ENCODE assay signal across 8 cellular contexts in genomic region chr2:64144057-64145013, GRCh38. TPM values are rescaled to one million over a fixed set of nuclear protein-coding genes. Genes with fewer than 3 reads are reported as not detected.
DNase-seq lines count a peak whose midpoint lies in the region; ATAC-seq, FAIRE-seq and TF ChIP-seq lines count a peak whose summit lies in the region.

TSS of gene PELI1 (minus strand) at chr2:64144420. CDS start at chr2:64108310, 36,110 bp downstream.

- CTCF ChIA-PET in Calu3 (lab: Charles Lee) (no interaction called here), H1 (lab: Charles Lee; ENCODE audit: partially characterized antibody) (no interaction called here)

- no peaks in the 10 kb centered on the region for H3K27me3 ChIP-seq in H1 (replicated peaks in 1 of 4; ENCODE audit: control insufficient read depth in 3 of 4, extremely low read depth in 1 of 4, insufficient read depth in 3 of 4, low read length in 3 of 4)

- intact Hi-C loops in Calu3 (cut with micrococcal nuclease; ENCODE audit: unreplicated experiment) = loop anchor here (2.0 to 5.0 kb wide), 6 partner anchors 37 to 183 kb away; no protein-coding TSS in a partner anchor

- peak within 1 kb of the TSS; percentile 96 for H3K27ac Mint-ChIP-seq in Calu3 (ENCODE audit: unreplicated experiment)

- H3K23me2 ChIP-seq in H1 (ENCODE audit: low read depth, low read length) = peaks cover 2% of the 10 kb centered on the region; the same call in 1 of the 2 replicates

- H3K9me3 Mint-ChIP-seq in Calu3 (ENCODE audit: low read depth, unreplicated experiment) = no peaks in the 10 kb centered on the region

- ATAC-seq in GM21381 (IDR thresholded peaks at IDR 0.05; ENCODE audit: unreplicated experiment) = peak; percentile 76

- H4K5ac ChIP-seq in H1 (ENCODE audit: insufficient read length, low read depth, low read length) = peak within 1 kb of the TSS; percentile 89

- no peak for TF ChIP-seq EP300 in H1 (IDR thresholded peaks at IDR 0.05; ENCODE audit: borderline replicate concordance in 1 of 2, low read depth in 2 of 2, low read length in 2 of 2)

- POLR2A ChIA-PET in H1 (lab: Charles Lee; ENCODE audit: partially characterized antibody) = interaction anchor here (1.0 to 4.7 kb wide), 5 partner anchors 8 to 107 kb away, joined by 3 to 35 read pairs (median 7); no protein-coding TSS in a partner anchor

- DNase-seq in Calu3 (peak; percentile 99), HUDEP-2 (lab: John Stamatoyannopoulos, UW; ENCODE audit: unreplicated experiment in 76 of 76) (peak in 75 of 76 experiments; percentile 40 to 94 (median 87)), NOMO-1 treated with dmso at 0.1 percent for 144 hours (lab: John Stamatoyannopoulos, UW; ENCODE audit: unreplicated experiment) (peak; percentile 81), H1 (ENCODE audit: low read depth in 1 of 2, low spot score in 2 of 2) (peak; percentile 96 to 98), mesenteric fat pad (ENCODE audit: low spot score) (peak; percentile 98)
- DNase-seq in activated CD8-positive, alpha-beta memory T cell treated with anti-CD3 and anti-CD28 coated beads for 48 hours (ENCODE audit: low read depth in 2 of 3, low spot score in 2 of 3) = peak; percentile 80 to 87 (median 80)
- DNase-seq in stimulated activated CD8-positive, alpha-beta memory T cell treated with anti-CD3 and anti-CD28 coated beads, Interleukin-15, amount 100 ng/mL, for 24 hours (ENCODE audit: low read depth) = peak; percentile 83

- peaks cover 38% of the 10 kb centered on the region for H3K36me3 Mint-ChIP-seq in Calu3 (ENCODE audit: insufficient read depth, unreplicated experiment)

- TF ChIP-seq RAD21 in H1 (IDR thresholded peaks at IDR 0.05 in 1 of 2, conservative IDR thresholded peaks at IDR 0.05 in 1 of 2; ENCODE audit: low read depth in 2 of 2, low read length in 2 of 2) = peak in 1 of 2 experiments; percentile 37; a peak in 2 of 4 replicates

- WGBS in H1 (ENCODE audit: extremely low coverage in 1 of 2, insufficient coverage in 1 of 2, insufficient read length in 1 of 2, insufficient replicate concordance in 2 of 2, low coverage in 1 of 2, low lambda C conversion rate in 2 of 2, missing lambda C conversion rate in 1 of 2), 2 experiments = 6 to 100% methylated on average over 2 to 49 of the region's 68 CpGs

- peak; percentile 94 for FAIRE-seq in H1 (lab: Jason Lieb, UNC)

- H4K91ac ChIP-seq in H1 (replicated peaks; ENCODE audit: insufficient read length, low read length) = peak within 1 kb of the TSS; percentile 69

- 0 out of 2 replicates have a peak within 1 kb of the TSS, but pooled peaks have one; percentile 91 for H2AFZ ChIP-seq in H1 (ENCODE audit: low read length)

- peak within 1 kb of the TSS; percentile 75 for H2BK120ac ChIP-seq in H1 (replicated peaks; ENCODE audit: low read depth, low read length)

- H4K20me1 ChIP-seq in H1 (replicated peaks in 1 of 2; ENCODE audit: control insufficient read depth in 1 of 2, insufficient read depth in 2 of 2, low read length in 2 of 2) = peaks cover 0 to 9% of the 10 kb centered on the region in 2 experiments

- peak within 1 kb of the TSS; percentile 91 for H3K4ac ChIP-seq in H1 (replicated peaks; ENCODE audit: insufficient read length, low read depth, low read length)

- H3K27ac ChIP-seq in H1 (ENCODE audit: low read depth, low read length) = peak within 1 kb of the TSS; percentile 89

- peaks cover 14% of the 10 kb centered on the region for H3K4me1 Mint-ChIP-seq in Calu3 (ENCODE audit: low read depth, unreplicated experiment)

- H3K4me1 ChIP-seq in H1 (replicated peaks in 1 of 4; ENCODE audit: control insufficient read depth in 3 of 4, insufficient read depth in 4 of 4, low read length in 3 of 4) = peaks cover 0 to 8% (median 2%) of the 10 kb centered on the region in 4 experiments; a peak in 2 of 7 replicates

- TSS peak; percentile 76 for BruUV-seq in Calu3 (replicated peaks; lab: Mats Ljungman, UMichigan)

- peaks cover 0 to 4% (median 2%) of the 10 kb centered on the region in 4 experiments; a peak in 2 of 8 replicates for H3K36me3 ChIP-seq in H1 (ENCODE audit: control insufficient read depth in 2 of 4, insufficient read depth in 4 of 4, low read length in 3 of 4)

- no peak within 1 kb of the TSS; the same call in 1 of the 2 replicates for H2AK5ac ChIP-seq in H1 (ENCODE audit: low read depth, low read length)

- H3K18ac ChIP-seq in H1 (ENCODE audit: extremely low read depth, low read length) = peak within 1 kb of the TSS; percentile 91

- no peaks in the 10 kb centered on the region for H3K79me1 ChIP-seq in H1 (ENCODE audit: low read depth, low read length)

- H3K9ac ChIP-seq in H1 (replicated peaks in 1 of 4; ENCODE audit: extremely low read depth in 1 of 4, low read depth in 3 of 4, low read length in 3 of 4) = peak within 1 kb of the TSS; percentile 81 to 96 (median 88)

- no peaks in the 10 kb centered on the region for H3K27me3 Mint-ChIP-seq in Calu3 (ENCODE audit: unreplicated experiment)

- H3K4me2 ChIP-seq in H1 (ENCODE audit: insufficient read depth in 1 of 2, low read depth in 2 of 2, low read length in 2 of 2) = peak within 1 kb of the TSS; percentile 65 to 71

- H2BK15ac ChIP-seq in H1 (ENCODE audit: low read length) = no peak within 1 kb of the TSS

- TF ChIP-seq CTCF in Calu3 (IDR thresholded peaks at IDR 0.05; ENCODE audit: unreplicated experiment) = peak; percentile 21
- 0 out of 4 replicates have a peak, but pooled peaks of 1 of the 3 experiments have one; percentile 6 for TF ChIP-seq CTCF in H1 (IDR thresholded peaks at IDR 0.05; ENCODE audit: control extremely low read depth in 1 of 3, insufficient read depth in 1 of 3, low read depth in 1 of 3, low read length in 3 of 3)

- H4K8ac ChIP-seq in H1 (ENCODE audit: extremely low read depth, insufficient read depth, low read length) = peak within 1 kb of the TSS; percentile 86

- H3K56ac ChIP-seq in H1 (replicated peaks; ENCODE audit: insufficient read length, low read depth, low read length) = peak within 1 kb of the TSS; percentile 74

- peak; percentile 81 to 94 for TF ChIP-seq POLR2A in H1 (IDR thresholded peaks at IDR 0.05; ENCODE audit: control extremely low read depth in 1 of 2, low read depth in 2 of 2, low read length in 2 of 2)

- no peak within 1 kb of the TSS for H3K23ac ChIP-seq in H1 (ENCODE audit: insufficient read length)

- H3K4me3 Mint-ChIP-seq in Calu3 (ENCODE audit: low read depth, unreplicated experiment) = peak within 1 kb of the TSS; percentile 94

- no peak within 1 kb of the TSS for H2BK12ac ChIP-seq in H1 (ENCODE audit: low read depth, low read length)

- H3K79me2 ChIP-seq in H1 (ENCODE audit: control insufficient read depth in 1 of 2, insufficient read depth in 2 of 2, low read length in 2 of 2) = peaks cover 14 to 42% of the 10 kb centered on the region in 2 experiments; a peak in 3 of 4 replicates

- H3K9me3 ChIP-seq in H1 (ENCODE audit: insufficient read depth in 2 of 2, low read depth in 1 of 2, low read length in 1 of 2) = no peaks in the 10 kb centered on the region

- H3K14ac ChIP-seq in H1 (ENCODE audit: insufficient read length) = no peak within 1 kb of the TSS

- no peak within 1 kb of the TSS for H2BK20ac ChIP-seq in H1 (ENCODE audit: low read length)

- peak within 1 kb of the TSS; percentile 62 to 94 (median 80) for H3K4me3 ChIP-seq in H1 (ENCODE audit: extremely low read depth in 1 of 4, insufficient read depth in 2 of 4, low read depth in 3 of 4, low read length in 4 of 4)

- H2BK5ac ChIP-seq in H1 (ENCODE audit: low read depth, low read length) = peak within 1 kb of the TSS; percentile 94; the same call in 1 of the 2 replicates

TF ChIP-seq in H1, 55 proteins besides CTCF, POLR2A, EP300 and RAD21 (continues in another document):
- TF ChIP-seq BRCA1 (IDR thresholded peaks at IDR 0.05; ENCODE audit: low read depth, low read length) (no peak), ATF2 (IDR thresholded peaks at IDR 0.05; ENCODE audit: low read length) (no peak), TAF1 (IDR thresholded peaks at IDR 0.05; ENCODE audit: low read depth, low read length) (peak; percentile 79), EZH2 (IDR thresholded peaks at IDR 0.05; ENCODE audit: low read depth, low read length, severe bottlenecking) (no peak)

RNA-seq across cellular contexts. Expression of gene PELI1, which starts in this region (rescaled TPM):
- total RNA-seq in Calu3 (2022) (26.2 and 27.3 TPM in 2 replicates), mesenteric fat pad (47.4 TPM)
- 57.1 and 57.2 TPM in 2 replicates for total RNA-seq in H1 (2021; fragmentation: NEBNext Ultra II Directional; extraction: Animal tissue kit (Norgen Biotek cat#: 25700))
- polyA plus RNA-seq in H1 (2011; rRNA removed) = 17.1 and 21.8 TPM in 2 replicates
- 31.5 TPM for polyA plus RNA-seq in H1 (2011; cell fraction: cytosol; rRNA removed)
- polyA plus RNA-seq in H1 (2011; cell fraction: nucleus; rRNA removed) = 20.5 TPM
- polyA plus RNA-seq in H1 (2012, experiment 1 of 2) = 21.2 to 39.2 TPM (median 25.6 TPM) in 4 replicates
- 3.4 TPM for polyA plus RNA-seq in H1 (2012, experiment 2 of 2)
- polyA plus RNA-seq in H1 (2013, experiment 1 of 2) = 26.7 TPM
- 27.3 TPM for polyA plus RNA-seq in H1 (2013, experiment 2 of 2)
- 31.0 and 38.5 TPM in 2 replicates for polyA minus RNA-seq in H1 (2011; rRNA and poly(A)+ RNA removed)
- polyA minus RNA-seq in H1 (2011; cell fraction: cytosol; rRNA and poly(A)+ RNA removed) = 43.7 TPM
- 82.6 TPM for polyA minus RNA-seq in H1 (2011; cell fraction: nucleus; rRNA and poly(A)+ RNA removed)

Comparison
In these comparisons a context has a peak if more than half of its experiments do, and no peak if none do; other contexts are left out.
1. Peak in every context shown above with its lines: DNase-seq, ATAC-seq, H3K4me3 ChIP-seq and H3K27ac ChIP-seq.